In the genomic region with DNA sequence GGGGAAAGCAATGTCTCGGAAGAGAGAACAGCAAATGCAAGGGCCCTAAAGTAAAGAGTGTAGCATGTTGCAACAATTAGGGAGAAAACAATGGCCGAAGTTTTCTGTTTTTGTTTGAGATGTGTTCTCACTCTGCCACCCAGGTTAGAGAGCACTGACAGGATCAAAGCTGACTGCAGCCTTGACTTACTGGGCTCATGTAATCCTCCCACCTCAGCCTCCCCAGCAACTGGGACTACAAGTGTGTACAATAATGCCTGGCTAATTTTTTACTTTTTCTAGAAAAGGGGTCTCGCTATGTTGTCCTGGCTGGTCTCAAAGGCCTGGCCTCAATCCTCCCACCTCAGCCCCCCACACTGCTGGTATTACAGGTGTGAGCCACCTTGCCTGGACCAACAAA, we compare ENCODE assay signal across 24 cellular contexts. TPM values are rescaled to one million over a fixed set of nuclear protein-coding genes. Genes with fewer than 3 reads are reported as not detected.
DNase-seq lines count a peak whose midpoint lies in the region; ATAC-seq, FAIRE-seq and TF ChIP-seq lines count a peak whose summit lies in the region.
"Had no signal": no experiment of that assay in that cellular context is flagged by ENCODE, and none has a peak within 500 bp of the region (broad histone marks: within the 10 kb centered on the region; RNA-seq: fewer than 3 reads in every experiment).

No MANE protein-coding gene starts in this region.

- 92% methylated on average over 3 of the region's 3 CpGs for WGBS in right cardiac atrium
- WGBS in lung, 2 donors, result 86 to 94% methylated on average over 3 of the region's 3 CpGs
- 90% methylated on average over 3 of the region's 3 CpGs for WGBS in smooth muscle cell (ENCODE audit: low lambda C conversion rate)

- no peaks in the 10 kb centered on the region for H3K27me3 Mint-ChIP-seq in astrocyte (ENCODE audit: low read depth, unreplicated experiment)
- H3K27me3 Mint-ChIP-seq: activated CD4-positive, alpha-beta T cell treated with anti-CD3 and anti-CD28 coated beads, Interleukin-2, amount 10 ng/mL, durations not matched to agents 7 days and 5 days; stimulated activated memory B cell treated with anti-CD40 and anti-IgM and Interleukin-4, amounts not matched to agents 10 μg/mL and 1 μg/mL and 100 μg/mL, for 72 hours had no signal

- H3K4me1 Mint-ChIP-seq in astrocyte (ENCODE audit: low read depth, unreplicated experiment), result peaks cover 7% of the 10 kb centered on the region

- no peak overlapping the region for H3K4me3 ChIP-seq in right cardiac atrium (ENCODE audit: low read length)
- H3K4me3 ChIP-seq in left ventricle myocardium inferior, result no peak overlapping the region
- no peak overlapping the region for H3K4me3 ChIP-seq in astrocyte (ENCODE audit: insufficient read depth, low read depth, low read length)
- H3K4me3 ChIP-seq in lung, result no peak overlapping the region
- no peak overlapping the region for H3K4me3 ChIP-seq in smooth muscle cell
- no peak overlapping the region for H3K4me3 ChIP-seq in mucosa of descending colon
- H3K4me3 ChIP-seq: BLaER1 treated with 17β-estradiol and CSF1 and Interleukin-3, amounts not matched to agents 10 nM and 100 nM; body of pancreas; gastroesophageal sphincter; SK-N-MC; testis had no signal

- H2AFZ ChIP-seq in astrocyte (ENCODE audit: low read depth, low read length) (no peak overlapping the region), smooth muscle cell (ENCODE audit: low read depth) (no peak overlapping the region)

- H3K36me3 Mint-ChIP-seq in astrocyte (ENCODE audit: low read depth, unreplicated experiment), result peaks cover 4% of the 10 kb centered on the region

- H3K27me3 ChIP-seq in right cardiac atrium (ENCODE audit: control insufficient read depth, insufficient read depth) (no peaks in the 10 kb centered on the region), left ventricle myocardium inferior (ENCODE audit: low read depth) (no peaks in the 10 kb centered on the region), astrocyte (ENCODE audit: insufficient read depth, low read length) (no peaks in the 10 kb centered on the region), lung (ENCODE audit: control insufficient read depth, insufficient read depth) (no peaks in the 10 kb centered on the region), smooth muscle cell (ENCODE audit: low read depth) (no peaks in the 10 kb centered on the region)
- H3K27me3 ChIP-seq: BLaER1 treated with 17β-estradiol and CSF1 and Interleukin-3, amounts not matched to agents 10 nM and 100 nM; body of pancreas; gastroesophageal sphincter; testis had no signal

- no peak overlapping the region for H3K27ac Mint-ChIP-seq in astrocyte (ENCODE audit: unreplicated experiment)
- H3K27ac Mint-ChIP-seq: activated CD4-positive, alpha-beta T cell treated with anti-CD3 and anti-CD28 coated beads, Interleukin-2, amount 10 ng/mL, durations not matched to agents 7 days and 5 days; H9; stimulated activated memory B cell treated with anti-CD40 and anti-IgM and Interleukin-4, amounts not matched to agents 10 μg/mL and 1 μg/mL and 100 μg/mL, for 72 hours; T-helper 2 cell treated with Interferon-gamma antibody and Interleukin-4, amounts not matched to agents 5 μg/mL and 100 μg/mL, for 36 hours had no signal

- H3K4me2 ChIP-seq in astrocyte (ENCODE audit: low read length) (no peak overlapping the region), smooth muscle cell (no peak overlapping the region)
- H3K4me2 ChIP-seq: BLaER1 treated with 17β-estradiol and CSF1 and Interleukin-3, amounts not matched to agents 10 nM and 100 nM had no signal

- no peak for TF ChIP-seq CTCF in left ventricle myocardium inferior (IDR thresholded peaks at IDR 0.05; ENCODE audit: borderline replicate concordance)
- TF ChIP-seq CTCF in astrocyte (IDR thresholded peaks at IDR 0.05; ENCODE audit: insufficient read depth, low read depth, low read length), result no peak
- no peak for TF ChIP-seq CTCF in lung (IDR thresholded peaks at IDR 0.05; ENCODE audit: control extremely low read depth, extremely low read depth)
- no peak for TF ChIP-seq CTCF in smooth muscle cell (IDR thresholded peaks at IDR 0.05; ENCODE audit: borderline replicate concordance, insufficient read depth, poor library complexity, severe bottlenecking)
- no peak for TF ChIP-seq CTCF in mucosa of descending colon (IDR thresholded peaks at IDR 0.05)

- no peak overlapping the region for H3K4me3 Mint-ChIP-seq in astrocyte (ENCODE audit: unreplicated experiment)
- H3K4me3 Mint-ChIP-seq: activated CD4-positive, alpha-beta T cell treated with anti-CD3 and anti-CD28 coated beads, Interleukin-2, amount 10 ng/mL, durations not matched to agents 7 days and 5 days; H9; stimulated activated memory B cell treated with anti-CD40 and anti-IgM and Interleukin-4, amounts not matched to agents 10 μg/mL and 1 μg/mL and 100 μg/mL, for 72 hours; T-helper 2 cell treated with Interferon-gamma antibody and Interleukin-4, amounts not matched to agents 5 μg/mL and 100 μg/mL, for 36 hours had no signal

- DNase-seq in right cardiac atrium (no peak), left ventricle myocardium inferior (no peak), astrocyte (ENCODE audit: low read depth) (no peak), lung (ENCODE audit: low spot score) (no peak), smooth muscle cell (lab: John Stamatoyannopoulos, UW; ENCODE audit: unreplicated experiment) (no peak), mucosa of descending colon (no peak), amygdala (lab: John Stamatoyannopoulos, UW) (no peak), NCI-H1436 (lab: John Stamatoyannopoulos, UW) (no peak)
- DNase-seq: activated CD4-positive, alpha-beta T cell treated with anti-CD3 and anti-CD28 coated beads, Interleukin-2, amount 10 ng/mL, durations not matched to agents 7 days and 5 days; activated effector memory CD4-positive, alpha-beta T cell treated with Interleukin-2 at 50 U/mL for 16 hours; body of pancreas; effector CD4-positive, alpha-beta T cell; H9; hypothalamus; NCI-H187; nucleus accumbens; stimulated activated CD4-positive, alpha-beta T cell treated with anti-CD3 and anti-CD28 coated beads, Interleukin-2, amount 100 ng/mL, for 48 hours; testis had no signal

- H3K79me2 ChIP-seq in astrocyte (ENCODE audit: insufficient read depth, low read length), result peaks cover 95% of the 10 kb centered on the region
- H3K79me2 ChIP-seq in smooth muscle cell (ENCODE audit: low read depth), result peaks cover 100% of the 10 kb centered on the region

- H4K20me1 ChIP-seq in astrocyte (ENCODE audit: insufficient read depth, low read length), result peaks cover 49% of the 10 kb centered on the region
- peaks cover 89% of the 10 kb centered on the region for H4K20me1 ChIP-seq in smooth muscle cell (ENCODE audit: low read depth)

- H3K9me3 ChIP-seq in right cardiac atrium (ENCODE audit: control insufficient read depth, low read length), result no peaks in the 10 kb centered on the region
- H3K9me3 ChIP-seq in left ventricle myocardium inferior (replicated peaks), result no peaks in the 10 kb centered on the region
- no peaks in the 10 kb centered on the region for H3K9me3 ChIP-seq in astrocyte (ENCODE audit: insufficient read depth, low read depth, low read length)
- no peaks in the 10 kb centered on the region for H3K9me3 ChIP-seq in lung (ENCODE audit: control insufficient read depth in 2 of 2, insufficient read depth in 1 of 2, low read length in 1 of 2)
- H3K9me3 ChIP-seq in smooth muscle cell (replicated peaks; ENCODE audit: low read depth), result no peaks in the 10 kb centered on the region
- H3K9me3 ChIP-seq in mucosa of descending colon, result no peaks in the 10 kb centered on the region
- H3K9me3 ChIP-seq: body of pancreas, gastroesophageal sphincter, testis had no signal

- ATAC-seq in right cardiac atrium (no peak), lung (ENCODE audit: insufficient read depth, low FRiP score) (no peak), mucosa of descending colon (no peak)
- ATAC-seq: gastroesophageal sphincter; stimulated activated memory B cell treated with anti-CD40 and anti-IgM and Interleukin-4, amounts not matched to agents 10 μg/mL and 1 μg/mL and 100 μg/mL, for 72 hours had no signal

- peaks cover 2% of the 10 kb centered on the region for H3K36me3 ChIP-seq in left ventricle myocardium inferior
- H3K36me3 ChIP-seq in astrocyte (ENCODE audit: insufficient read depth, low read length), result no peaks in the 10 kb centered on the region
- no peaks in the 10 kb centered on the region for H3K36me3 ChIP-seq in lung (ENCODE audit: control insufficient read depth in 2 of 2, insufficient read depth in 2 of 2, low read length in 2 of 2)
- H3K36me3 ChIP-seq in smooth muscle cell (ENCODE audit: low read depth), result no peaks in the 10 kb centered on the region
- no peaks in the 10 kb centered on the region for H3K36me3 ChIP-seq in mucosa of descending colon (ENCODE audit: low read depth)
- H3K36me3 ChIP-seq: gastroesophageal sphincter had no signal

- peak overlapping the region; percentile 52 for H3K27ac ChIP-seq in right cardiac atrium (ENCODE audit: low read length)
- H3K27ac ChIP-seq in left ventricle myocardium inferior (replicated peaks), result no peak overlapping the region
- peak overlapping the region; percentile 43 for H3K27ac ChIP-seq in astrocyte (ENCODE audit: low read depth, low read length)
- H3K27ac ChIP-seq in lung (ENCODE audit: low read depth in 1 of 2, low read length in 1 of 2), result peak overlapping the region; percentile 40 to 41
- peak overlapping the region; percentile 44 for H3K27ac ChIP-seq in smooth muscle cell (ENCODE audit: low read depth)
- H3K27ac ChIP-seq: BLaER1 treated with 17β-estradiol and CSF1 and Interleukin-3, amounts not matched to agents 10 nM and 100 nM; body of pancreas; gastroesophageal sphincter; SK-N-MC; testis had no signal

- H3F3A ChIP-seq in smooth muscle cell (ENCODE audit: low read depth), result no peaks in the 10 kb centered on the region

- H3K9me3 Mint-ChIP-seq in astrocyte (ENCODE audit: unreplicated experiment), result no peaks in the 10 kb centered on the region
- H3K9me3 Mint-ChIP-seq: activated CD4-positive, alpha-beta T cell treated with anti-CD3 and anti-CD28 coated beads, Interleukin-2, amount 10 ng/mL, durations not matched to agents 7 days and 5 days; H9; stimulated activated memory B cell treated with anti-CD40 and anti-IgM and Interleukin-4, amounts not matched to agents 10 μg/mL and 1 μg/mL and 100 μg/mL, for 72 hours; T-helper 2 cell treated with Interferon-gamma antibody and Interleukin-4, amounts not matched to agents 5 μg/mL and 100 μg/mL, for 36 hours had no signal

- H3K9ac ChIP-seq in astrocyte (ENCODE audit: low read length) (peak overlapping the region; percentile 21), smooth muscle cell (ENCODE audit: low read depth) (no peak overlapping the region)
- H3K9ac ChIP-seq: BLaER1 treated with 17β-estradiol and CSF1 and Interleukin-3, amounts not matched to agents 10 nM and 100 nM had no signal

- intact Hi-C loops in right cardiac atrium (cut with DNase I), result no loop called here
- intact Hi-C loops in left ventricle myocardium inferior (cut with micrococcal nuclease), result no loop called here
- intact Hi-C loops in mucosa of descending colon (cut with DNase I, micrococcal nuclease), result no loop called here

- no peak for FAIRE-seq in astrocyte (lab: Jason Lieb, UNC)
- FAIRE-seq: D721Med had no signal

- peaks cover 5% of the 10 kb centered on the region for H3K4me1 ChIP-seq in right cardiac atrium (ENCODE audit: control insufficient read depth, insufficient read depth, low read length)
- H3K4me1 ChIP-seq in left ventricle myocardium inferior, result peaks cover 26% of the 10 kb centered on the region
- H3K4me1 ChIP-seq in astrocyte (ENCODE audit: insufficient read depth, low read length), result peaks cover 5% of the 10 kb centered on the region
- H3K4me1 ChIP-seq in lung (ENCODE audit: control insufficient read depth in 2 of 2, insufficient read depth in 2 of 2, low read length in 2 of 2), result peaks cover 0 to 10% of the 10 kb centered on the region in 2 donors
- no peaks in the 10 kb centered on the region for H3K4me1 ChIP-seq in smooth muscle cell (ENCODE audit: low read depth)
- H3K4me1 ChIP-seq in mucosa of descending colon (ENCODE audit: low read depth), result no peaks in the 10 kb centered on the region
- H3K4me1 ChIP-seq: body of pancreas, testis had no signal

RNA-seq across cellular contexts. Expression of gene MEMO1, which starts 23.9 kb away (rescaled TPM):
- total RNA-seq in right cardiac atrium, result 10 to 100 TPM; 33.0 to 39.7 (median 37.0) TPM
- 37.0 TPM for polyA plus RNA-seq in right cardiac atrium
- total RNA-seq in left ventricle myocardium inferior, result 41.9 TPM
- 59.7 and 65.2 TPM in 2 replicates for total RNA-seq in astrocyte
- 10 to 100 TPM; 30.7 to 33.4 TPM for total RNA-seq in lung
- 10 to 100 TPM; 31.0 to 38.5 TPM for polyA plus RNA-seq in lung
- total RNA-seq in smooth muscle cell, result 33.4 and 52.6 TPM in 2 replicates
- polyA plus RNA-seq in smooth muscle cell, result 32.2 and 38.2 TPM in 2 replicates
- 10 to 100 TPM; 28.6 to 46.4 (median 29.2) TPM for total RNA-seq in mucosa of descending colon

RNA-seq across cellular contexts. Expression of gene DPY30, which starts 52.7 kb away (rescaled TPM):
- total RNA-seq in right cardiac atrium (10 to 100 TPM; 34.7 to 46.0 (median 44.1) TPM), left ventricle myocardium inferior (37.5 TPM), astrocyte (63.7 and 71.1 TPM in 2 replicates), lung (10 to 100 TPM; 53.8 to 78.2 TPM), smooth muscle cell (96.5 and 97.4 TPM in 2 replicates), mucosa of descending colon (10 to 100 TPM; 49.0 to 59.2 (median 49.0) TPM)
- polyA plus RNA-seq in right cardiac atrium (92.1 TPM), lung (100 to 1,000 TPM in 1 of 2 donors, 10 to 100 TPM in 1; 60.0 to 144 TPM), smooth muscle cell (103 and 123 TPM in 2 replicates)
